ENCODE assay signal across 1 cellular context in the genomic region with DNA sequence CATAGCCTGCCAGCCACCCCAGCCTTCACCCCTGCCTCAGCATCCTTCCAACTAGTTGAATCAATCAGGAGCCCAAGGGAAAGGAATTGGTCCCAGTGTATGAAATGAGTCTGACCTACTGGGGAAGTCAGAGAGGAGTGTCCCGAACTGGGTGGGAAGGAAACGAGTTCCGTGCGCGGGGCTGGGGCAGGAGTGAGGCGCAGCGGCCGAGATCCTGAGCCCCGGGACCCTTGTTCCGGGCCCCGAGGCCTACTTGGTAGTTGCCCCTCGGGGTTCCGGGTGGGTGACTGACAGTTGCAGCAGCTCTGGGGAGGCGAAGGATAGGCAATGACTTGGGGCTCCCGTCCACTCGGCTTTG.
TF ChIP-seq lines count a peak whose summit lies in the region.

No MANE protein-coding gene starts in this region.

TF ChIP-seq in SK-N-SH, 30 proteins besides CTCF, POLR2A, EP300 and RAD21 (continued from another document):
- TF ChIP-seq ZBTB33 (IDR thresholded peaks at IDR 0.05; ENCODE audit: borderline replicate concordance, low read depth) (no peak), MXI1 (IDR thresholded peaks at IDR 0.05; ENCODE audit: low read depth, low read length) (no peak), CHD2 (IDR thresholded peaks at IDR 0.05; ENCODE audit: low read length, partially characterized antibody) (no peak), RXRA (IDR thresholded peaks at IDR 0.05; ENCODE audit: borderline replicate concordance, low read depth) (no peak), TEAD4 (IDR thresholded peaks at IDR 0.05; ENCODE audit: borderline replicate concordance, insufficient read depth) (no peak), RCOR1 (IDR thresholded peaks at IDR 0.05; ENCODE audit: low read length) (no peak), IRF3 (IDR thresholded peaks at IDR 0.05; ENCODE audit: low read depth, low read length) (no peak), GABPA (IDR thresholded peaks at IDR 0.05; ENCODE audit: low read depth) (no peak)
TF ChIP-seq in SK-N-SH: peak in this region for 0.
